In genomic region chr5:77974576-77974975, GRCh38 we compare ENCODE assay signal across 9 cellular contexts.
"Had no signal": no experiment of that assay in that cellular context is flagged by ENCODE, and none has a peak within 500 bp of the region (broad histone marks: within the 10 kb centered on the region; RNA-seq: fewer than 3 reads in every experiment).

No MANE protein-coding gene starts in this region.

- H3K4me3 ChIP-seq: K562 had no signal

- DNase-seq: IMR-90, Karpas-422, KBM-7, KG1 had no signal

- FAIRE-seq: HepG2, HTR-8/SVneo, K562 had no signal

- ATAC-seq: HepG2, K562 had no signal

- H3K27ac ChIP-seq: HL-60, KMS-11 had no signal

- H3K4me2 ChIP-seq: KMS-11 had no signal
